In the genomic region with DNA sequence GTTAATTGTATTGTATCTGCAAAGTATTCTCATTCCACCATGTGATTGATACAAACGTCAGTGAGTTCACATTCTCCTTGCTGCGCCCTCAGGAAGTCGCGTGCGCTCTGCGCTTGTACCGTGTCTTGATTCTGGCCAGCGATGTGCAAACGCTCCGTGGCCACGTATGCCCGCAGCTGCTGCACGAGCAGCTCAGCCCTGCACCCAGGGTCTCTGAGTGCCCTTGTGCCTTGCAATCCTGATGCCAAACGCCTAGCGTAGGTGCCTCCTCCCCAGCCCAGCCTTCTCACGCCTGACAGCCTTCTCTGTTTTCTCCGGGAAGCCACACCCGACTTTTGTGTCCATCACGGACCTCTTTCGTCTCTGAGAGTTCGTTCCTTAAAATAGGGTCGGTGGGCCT, we compare ENCODE assay signal across 1 cellular context.
TF ChIP-seq lines count a peak whose summit lies in the region.

No MANE protein-coding gene starts in this region.

TF ChIP-seq in HepG2, 621 proteins besides CTCF, POLR2A, EP300 and RAD21:
- TF ChIP-seq EZH2 (conservative IDR thresholded peaks at IDR 0.05; ENCODE audit: low read depth, low read length) (peak; percentile 58; the same call in 1 of the 2 replicates), ZNF652 (CRISPR knock-in tag; IDR thresholded peaks at IDR 0.05; ENCODE audit: borderline replicate concordance, low read depth) (no peak)
